Comparison of ENCODE assay signal across 18 cellular contexts in genomic region chr12:110732572-110732971, GRCh38. TPM values are rescaled to one million over a fixed set of nuclear protein-coding genes. Genes with fewer than 3 reads are reported as not detected.
DNase-seq lines count a peak whose midpoint lies in the region; ATAC-seq lines count a peak whose summit lies in the region.
"Had no signal": no experiment of that assay in that cellular context is flagged by ENCODE, and none has a peak within 500 bp of the region (broad histone marks: within the 10 kb centered on the region; RNA-seq: fewer than 3 reads in every experiment).

No MANE protein-coding gene starts in this region.

- H3K9me3 ChIP-seq in muscle layer of colon (ENCODE audit: low read length), result no peaks in the 10 kb centered on the region
- H3K9me3 ChIP-seq: colonic mucosa, ovary, vagina had no signal

- H3K4me1 Mint-ChIP-seq in stimulated activated naive CD8-positive, alpha-beta T cell treated with anti-CD3 and anti-CD28 coated beads, Interleukin-15, Interleukin-2, amounts not matched to agents 100 ng/mL and 50 ng/mL, for 24 hours (ENCODE audit: low read depth), result peaks cover 75% of the 10 kb centered on the region
- H3K4me1 Mint-ChIP-seq in activated CD4-positive, alpha-beta memory T cell treated with anti-CD3 and anti-CD28 coated beads, Interleukin-2, amount 10 ng/mL, durations not matched to agents 7 days and 5 days, result peaks cover 86% of the 10 kb centered on the region

- no peak for ATAC-seq in stimulated activated naive CD8-positive, alpha-beta T cell treated with anti-CD3 and anti-CD28 coated beads, Interleukin-15, Interleukin-2, amounts not matched to agents 100 U/mL and 50 U/mL, for 24 hours
- no peak for ATAC-seq in HG02870 (IDR thresholded peaks at IDR 0.05; ENCODE audit: unreplicated experiment)
- ATAC-seq in HG02973 (IDR thresholded peaks at IDR 0.05; ENCODE audit: unreplicated experiment), result no peak
- ATAC-seq: HCT116 had no signal

- H3K27me3 Mint-ChIP-seq in stimulated activated naive CD8-positive, alpha-beta T cell treated with anti-CD3 and anti-CD28 coated beads, Interleukin-15, Interleukin-2, amounts not matched to agents 100 ng/mL and 50 ng/mL, for 24 hours, result no peaks in the 10 kb centered on the region
- no peaks in the 10 kb centered on the region for H3K27me3 Mint-ChIP-seq in activated CD4-positive, alpha-beta memory T cell treated with anti-CD3 and anti-CD28 coated beads, Interleukin-2, amount 10 ng/mL, durations not matched to agents 7 days and 5 days

- no peak overlapping the region for H3K4me3 ChIP-seq in muscle layer of colon (ENCODE audit: low read depth in 1 of 2, low read length in 2 of 2)
- H3K4me3 ChIP-seq: colonic mucosa, ovary, vagina had no signal

- H3K4me3 Mint-ChIP-seq in stimulated activated naive CD8-positive, alpha-beta T cell treated with anti-CD3 and anti-CD28 coated beads, Interleukin-15, Interleukin-2, amounts not matched to agents 100 ng/mL and 50 ng/mL, for 24 hours, result no peak overlapping the region
- H3K4me3 Mint-ChIP-seq in activated CD4-positive, alpha-beta memory T cell treated with anti-CD3 and anti-CD28 coated beads, Interleukin-2, amount 10 ng/mL, durations not matched to agents 7 days and 5 days, result no peak overlapping the region

- POLR2A ChIA-PET in activated CD4-positive, alpha-beta memory T cell treated with anti-CD3 and anti-CD28 coated beads, Interleukin-2, amount 10 ng/mL, durations not matched to agents 7 days and 5 days (lab: Charles Lee), result interaction anchor here (1.3 kb wide), 1 partner anchor 11 kb away, joined by 5 read pairs; no protein-coding TSS in a partner anchor

- H3K9me3 Mint-ChIP-seq in stimulated activated naive CD8-positive, alpha-beta T cell treated with anti-CD3 and anti-CD28 coated beads, Interleukin-15, Interleukin-2, amounts not matched to agents 100 ng/mL and 50 ng/mL, for 24 hours, result no peaks in the 10 kb centered on the region
- no peaks in the 10 kb centered on the region for H3K9me3 Mint-ChIP-seq in activated CD4-positive, alpha-beta memory T cell treated with anti-CD3 and anti-CD28 coated beads, Interleukin-2, amount 10 ng/mL, durations not matched to agents 7 days and 5 days

- H3K27ac ChIP-seq in muscle layer of colon (ENCODE audit: low read depth, low read length), result peak overlapping the region; percentile 17
- H3K27ac ChIP-seq: colonic mucosa, ovary had no signal

- CTCF ChIA-PET in activated CD4-positive, alpha-beta memory T cell treated with anti-CD3 and anti-CD28 coated beads, Interleukin-2, amount 10 ng/mL, durations not matched to agents 7 days and 5 days (lab: Charles Lee), result no interaction called here

- H3K27ac Mint-ChIP-seq in stimulated activated naive CD8-positive, alpha-beta T cell treated with anti-CD3 and anti-CD28 coated beads, Interleukin-15, Interleukin-2, amounts not matched to agents 100 ng/mL and 50 ng/mL, for 24 hours, result peak overlapping the region; percentile 59
- H3K27ac Mint-ChIP-seq in activated CD4-positive, alpha-beta memory T cell treated with anti-CD3 and anti-CD28 coated beads, Interleukin-2, amount 10 ng/mL, durations not matched to agents 7 days and 5 days, result peak overlapping the region; percentile 21

- no peak for DNase-seq in stimulated activated naive CD8-positive, alpha-beta T cell treated with anti-CD3 and anti-CD28 coated beads, Interleukin-15, Interleukin-2, amounts not matched to agents 100 U/mL and 50 U/mL, for 24 hours
- no peak for DNase-seq in activated CD4-positive, alpha-beta memory T cell treated with anti-CD3 and anti-CD28 coated beads, Interleukin-2, amount 10 ng/mL, durations not matched to agents 7 days and 5 days
- DNase-seq in NCI-H146 (lab: John Stamatoyannopoulos, UW), result no peak
- DNase-seq: activated gamma-delta T cell treated with Interleukin-2 at 50 U/mL for 16 hours; aorta; colonic mucosa; KBM-7; left colon; NCI-H2081 treated with DMSO at 0.1 percent for 48 hours; NCI-H510A; stimulated activated CD4-positive, alpha-beta T cell treated with anti-CD3 and anti-CD28 coated beads, Interleukin-1b, Interleukin-23, amount 100 ng/mL, for 48 hours had no signal

- peaks cover 82% of the 10 kb centered on the region for H3K36me3 Mint-ChIP-seq in stimulated activated naive CD8-positive, alpha-beta T cell treated with anti-CD3 and anti-CD28 coated beads, Interleukin-15, Interleukin-2, amounts not matched to agents 100 ng/mL and 50 ng/mL, for 24 hours (ENCODE audit: low read depth)
- H3K36me3 Mint-ChIP-seq in activated CD4-positive, alpha-beta memory T cell treated with anti-CD3 and anti-CD28 coated beads, Interleukin-2, amount 10 ng/mL, durations not matched to agents 7 days and 5 days (ENCODE audit: low read depth), result peaks cover 74% of the 10 kb centered on the region

- peaks cover 22% of the 10 kb centered on the region for H3K36me3 ChIP-seq in muscle layer of colon (ENCODE audit: insufficient read depth, low read length)
- H3K36me3 ChIP-seq: ovary had no signal

- H3K27me3 ChIP-seq in muscle layer of colon (ENCODE audit: control insufficient read depth in 1 of 2, insufficient read depth in 2 of 2, low read length in 2 of 2), result no peaks in the 10 kb centered on the region
- H3K27me3 ChIP-seq: colonic mucosa, ovary, vagina had no signal

- peaks cover 15% of the 10 kb centered on the region for H3K4me1 ChIP-seq in muscle layer of colon (ENCODE audit: insufficient read depth, low read length)

- no peak overlapping the region for H3K9ac ChIP-seq in muscle layer of colon (ENCODE audit: low read length)

RNA-seq across cellular contexts. Expression of gene PPP1CC, which starts 10.1 kb away (rescaled TPM):
- 100 to 1,000 TPM; 221 to 230 TPM for total RNA-seq in activated CD4-positive, alpha-beta memory T cell treated with anti-CD3 and anti-CD28 coated beads, Interleukin-2, amount 10 ng/mL, durations not matched to agents 7 days and 5 days

RNA-seq across cellular contexts. Expression of gene HVCN1, which starts 43.7 kb away (rescaled TPM):
- 10 to 100 TPM; 11.6 to 12.9 TPM for total RNA-seq in activated CD4-positive, alpha-beta memory T cell treated with anti-CD3 and anti-CD28 coated beads, Interleukin-2, amount 10 ng/mL, durations not matched to agents 7 days and 5 days
